In the genomic region with DNA sequence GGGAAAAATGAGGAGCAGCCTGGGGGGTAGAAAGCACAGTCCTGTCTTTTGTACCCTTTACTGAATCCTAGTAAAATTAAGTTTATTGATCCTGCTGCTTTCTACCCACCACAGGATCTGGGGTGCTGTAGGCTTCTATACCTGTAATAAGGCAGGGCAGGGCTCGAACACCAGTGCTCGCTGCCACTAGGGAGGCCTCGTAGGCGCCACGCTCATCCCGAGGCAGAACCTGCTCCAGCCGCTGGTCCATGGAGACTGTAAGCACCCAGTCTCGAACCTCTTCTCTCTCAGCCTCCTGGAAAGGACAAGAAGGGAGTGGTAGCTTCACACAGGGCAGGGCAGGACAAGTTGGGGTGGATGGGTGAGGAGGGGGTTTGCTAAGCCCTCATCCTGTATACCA, we compare ENCODE assay signal across 28 cellular contexts. TPM values are rescaled to one million over a fixed set of nuclear protein-coding genes. Genes with fewer than 3 reads are reported as not detected.
DNase-seq lines count a peak whose midpoint lies in the region; ATAC-seq and TF ChIP-seq lines count a peak whose summit lies in the region.
"Had no signal": no experiment of that assay in that cellular context is flagged by ENCODE, and none has a peak within 500 bp of the region (broad histone marks: within the 10 kb centered on the region; RNA-seq: fewer than 3 reads in every experiment).

No MANE protein-coding gene starts in this region.

- H3K9ac ChIP-seq in mucosa of stomach (ENCODE audit: low read length) = peak overlapping the region; percentile 89

- H3K27ac Mint-ChIP-seq in MCF 10A (ENCODE audit: low read depth, unreplicated experiment) (no peak overlapping the region), type B pancreatic cell (peak overlapping the region; percentile 88)

- H3K36me3 ChIP-seq in breast epithelium (no peaks in the 10 kb centered on the region), mucosa of stomach (ENCODE audit: control insufficient read depth, insufficient read depth, low read length) (peaks cover 3% of the 10 kb centered on the region)

- H3K4me1 Mint-ChIP-seq in MCF 10A (ENCODE audit: insufficient read depth, unreplicated experiment) = peaks cover 9% of the 10 kb centered on the region
- H3K4me1 Mint-ChIP-seq in type B pancreatic cell (ENCODE audit: unreplicated experiment) = peaks cover 5% of the 10 kb centered on the region

- peak overlapping the region; percentile 82 to 89 for H3K27ac ChIP-seq in breast epithelium
- H3K27ac ChIP-seq: heart left ventricle, neutrophil, psoas muscle, thoracic aorta had no signal

- intact Hi-C loops in breast epithelium (cut with DNase I; ENCODE audit: low total_unique reads) = no loop called here
- intact Hi-C loops in MCF 10A (cut with micrococcal nuclease) = no loop called here

- no peak overlapping the region for H3K4me3 ChIP-seq in breast epithelium
- H3K4me3 ChIP-seq in mucosa of stomach (ENCODE audit: low read length) = peak overlapping the region; percentile 72
- H3K4me3 ChIP-seq: heart left ventricle, psoas muscle, thoracic aorta had no signal

- TF ChIP-seq CTCF in breast epithelium (IDR thresholded peaks at IDR 0.05) (no peak), MCF 10A (IDR thresholded peaks at IDR 0.05; ENCODE audit: unreplicated experiment) (no peak), type B pancreatic cell (conservative IDR thresholded peaks at IDR 0.05) (no peak)

- no peak overlapping the region for H3K4me3 Mint-ChIP-seq in MCF 10A (ENCODE audit: unreplicated experiment)
- no peak overlapping the region for H3K4me3 Mint-ChIP-seq in type B pancreatic cell
- H3K4me3 Mint-ChIP-seq: activated naive CD4-positive, alpha-beta T cell treated with anti-CD3 and anti-CD28 coated beads, Interleukin-2, amount 10 ng/mL, durations not matched to agents 7 days and 5 days; CD14-positive monocyte; effector memory CD8-positive, alpha-beta T cell; T-cell had no signal

- H3K9me3 Mint-ChIP-seq in MCF 10A (ENCODE audit: unreplicated experiment) (no peaks in the 10 kb centered on the region), type B pancreatic cell (no peaks in the 10 kb centered on the region)
- H3K9me3 Mint-ChIP-seq: activated naive CD4-positive, alpha-beta T cell treated with anti-CD3 and anti-CD28 coated beads, Interleukin-2, amount 10 ng/mL, durations not matched to agents 7 days and 5 days; effector memory CD8-positive, alpha-beta T cell; T-cell had no signal

- H3K36me3 Mint-ChIP-seq in MCF 10A (ENCODE audit: insufficient read depth, unreplicated experiment) (peaks cover 62% of the 10 kb centered on the region), type B pancreatic cell (peaks cover 45% of the 10 kb centered on the region)

- DNase-seq in breast epithelium (ENCODE audit: low spot score in 2 of 2) = no peak
- no peak for DNase-seq in MCF 10A (ENCODE audit: unreplicated experiment)
- no peak for DNase-seq in type B pancreatic cell (ENCODE audit: extremely low spot score, unreplicated experiment)
- DNase-seq in nucleus accumbens (lab: John Stamatoyannopoulos, UW) = no peak
- DNase-seq: activated CD4-positive, CD25-positive, alpha-beta regulatory T cell; activated naive CD4-positive, alpha-beta T cell treated with anti-CD3 and anti-CD28 coated beads, Interleukin-2, amount 10 ng/mL, durations not matched to agents 7 days and 5 days; amniotic stem cell; effector memory CD8-positive, alpha-beta T cell; foreskin keratinocyte; HCEC 1CT; heart left ventricle; KBM-7; mammary epithelial cell; MM.1S; NCI-H1417; NCI-H2081; NCI-H2227 treated with DMSO at 0.1 percent for 48 hours; psoas muscle; stimulated activated naive CD4-positive, alpha-beta T cell treated with Interleukin-2 at 50 U/mL for 16 hours; T-cell had no signal

- H3K9me3 ChIP-seq in breast epithelium = no peaks in the 10 kb centered on the region
- no peaks in the 10 kb centered on the region for H3K9me3 ChIP-seq in mucosa of stomach (ENCODE audit: control insufficient read depth, low read length)
- H3K9me3 ChIP-seq: heart left ventricle, neutrophil, psoas muscle, thoracic aorta had no signal

- H3K4me1 ChIP-seq in breast epithelium (no peaks in the 10 kb centered on the region), mucosa of stomach (ENCODE audit: control insufficient read depth, insufficient read depth, low read length) (peaks cover 22% of the 10 kb centered on the region)

- H3K27me3 Mint-ChIP-seq in MCF 10A (ENCODE audit: insufficient read depth, unreplicated experiment) (no peaks in the 10 kb centered on the region), type B pancreatic cell (no peaks in the 10 kb centered on the region)
- H3K27me3 Mint-ChIP-seq: activated naive CD4-positive, alpha-beta T cell treated with anti-CD3 and anti-CD28 coated beads, Interleukin-2, amount 10 ng/mL, durations not matched to agents 7 days and 5 days; effector memory CD8-positive, alpha-beta T cell; T-cell had no signal

- no peak for TF ChIP-seq POLR2A in breast epithelium (IDR thresholded peaks at IDR 0.05)

- BruUV-seq in MCF 10A (replicated peaks; lab: Mats Ljungman, UMichigan) = no TSS peak

- CTCF ChIA-PET in MCF 10A (lab: Yijun Ruan, JAX) = interaction anchor here (0.7 to 1.4 kb wide), 2 partner anchors 38 to 184 kb away, joined by 4 to 5 read pairs; partner anchors contain the start of genes CCDC121 and GPN1

- H3K27me3 ChIP-seq in breast epithelium = no peaks in the 10 kb centered on the region
- no peaks in the 10 kb centered on the region for H3K27me3 ChIP-seq in mucosa of stomach (ENCODE audit: control insufficient read depth, insufficient read depth, low read length)
- H3K27me3 ChIP-seq: foreskin keratinocyte, heart left ventricle, neutrophil had no signal

- POLR2A ChIA-PET in MCF 10A (lab: Yijun Ruan, JAX) = interaction anchor here (1.3 to 5.2 kb wide), 5 partner anchors 15 to 183 kb away, joined by 5 to 51 read pairs (median 11); partner anchors contain the start of genes CCDC121, EIF2B4, GPN1 and NRBP1

- no peak for ATAC-seq in GM19452 (IDR thresholded peaks at IDR 0.05; ENCODE audit: unreplicated experiment)
- ATAC-seq: effector memory CD8-positive, alpha-beta T cell; esophagus mucosa; foreskin keratinocyte; heart left ventricle; psoas muscle; T-cell had no signal

RNA-seq across cellular contexts. Expression of gene KRTCAP3, which starts 3.0 kb away (rescaled TPM):
- total RNA-seq in breast epithelium = 10 to 100 TPM in 2 of 3 donors, 1 to 10 TPM in 1; 3.8 to 31.2 (median 14.7) TPM
- 4.1 and 6.9 TPM in 2 replicates for total RNA-seq in MCF 10A (2022)
- 12.4 and 23.9 TPM in 2 replicates for total RNA-seq in type B pancreatic cell (ENCODE audit: low replicate concordance)
- total RNA-seq: myocyte, SK-MEL-5 had no signal

RNA-seq across cellular contexts. Expression of gene NRBP1, which starts 16.7 kb away (rescaled TPM):
- total RNA-seq in breast epithelium (10 to 100 TPM; 70.5 to 87.5 (median 80.3) TPM), MCF 10A (2022) (79.5 and 97.3 TPM in 2 replicates), type B pancreatic cell (ENCODE audit: low replicate concordance) (96.7 and 105 TPM in 2 replicates)

RNA-seq across cellular contexts. Expression of gene PPM1G, which starts 35.8 kb away (rescaled TPM):
- total RNA-seq in breast epithelium = 10 to 100 TPM; 46.2 to 59.0 (median 54.4) TPM
- 85.7 and 123 TPM in 2 replicates for total RNA-seq in MCF 10A (2022)
- 80.4 and 95.3 TPM in 2 replicates for total RNA-seq in type B pancreatic cell (ENCODE audit: low replicate concordance)

RNA-seq across cellular contexts. Expression of gene IFT172, which starts 44.4 kb away (rescaled TPM):
- 10 to 100 TPM; 28.2 to 51.5 (median 32.1) TPM for total RNA-seq in breast epithelium
- total RNA-seq in MCF 10A (2022) = 20.6 and 22.3 TPM in 2 replicates
- total RNA-seq in type B pancreatic cell (ENCODE audit: low replicate concordance) = 17.5 and 54.1 TPM in 2 replicates

RNA-seq across cellular contexts. Expression of gene FNDC4, which starts 49.8 kb away (rescaled TPM):
- total RNA-seq in breast epithelium (10 to 100 TPM; 12.4 to 57.7 (median 57.3) TPM), MCF 10A (2022) (0.79 and 1.1 TPM in 2 replicates), type B pancreatic cell (ENCODE audit: low replicate concordance) (3.9 and 11.7 TPM in 2 replicates)
